In the genomic region with DNA sequence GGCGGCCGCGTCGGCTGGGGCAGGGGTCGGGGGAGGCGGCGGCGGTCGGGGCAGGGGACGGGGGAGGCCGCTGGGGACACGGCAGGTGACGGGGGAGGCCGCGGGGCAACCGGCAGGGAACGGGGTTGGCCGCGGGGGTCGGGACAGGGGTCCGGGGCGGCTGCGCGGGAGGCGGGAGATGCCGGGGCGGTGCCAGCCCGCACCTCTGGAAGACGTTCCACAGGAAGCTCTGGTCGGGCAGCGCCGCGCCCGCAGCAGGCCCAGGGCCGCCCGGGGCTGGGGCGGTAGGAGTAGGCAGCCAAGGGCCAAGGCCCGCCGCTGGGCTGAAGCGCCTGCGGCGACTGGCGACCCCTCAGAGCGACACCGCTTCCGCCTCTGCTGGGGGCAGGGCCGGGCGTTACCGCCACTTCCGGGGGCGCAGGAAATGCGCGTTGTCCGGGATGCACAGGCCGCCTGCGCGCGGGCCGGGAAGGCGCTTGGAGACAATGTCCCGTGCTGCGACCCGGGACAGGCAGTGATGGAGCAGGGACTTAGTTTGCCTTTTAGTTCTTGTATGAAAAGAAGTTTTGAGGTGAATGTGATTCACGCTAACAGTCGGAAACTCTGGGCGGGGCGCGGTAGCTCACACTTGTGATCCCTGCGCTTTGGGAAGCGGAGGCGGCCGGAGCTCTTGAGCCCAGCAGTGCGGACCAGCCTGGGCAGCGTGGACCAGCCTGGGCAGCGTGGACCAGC, we compare ENCODE assay signal across 1 cellular context.
TF ChIP-seq lines count a peak whose summit lies in the region.

No MANE protein-coding gene starts in this region.

TF ChIP-seq in K562, 482 proteins besides CTCF, POLR2A, EP300 and RAD21 (continued from another document and continues in another):
- TF ChIP-seq, protein P1, sequence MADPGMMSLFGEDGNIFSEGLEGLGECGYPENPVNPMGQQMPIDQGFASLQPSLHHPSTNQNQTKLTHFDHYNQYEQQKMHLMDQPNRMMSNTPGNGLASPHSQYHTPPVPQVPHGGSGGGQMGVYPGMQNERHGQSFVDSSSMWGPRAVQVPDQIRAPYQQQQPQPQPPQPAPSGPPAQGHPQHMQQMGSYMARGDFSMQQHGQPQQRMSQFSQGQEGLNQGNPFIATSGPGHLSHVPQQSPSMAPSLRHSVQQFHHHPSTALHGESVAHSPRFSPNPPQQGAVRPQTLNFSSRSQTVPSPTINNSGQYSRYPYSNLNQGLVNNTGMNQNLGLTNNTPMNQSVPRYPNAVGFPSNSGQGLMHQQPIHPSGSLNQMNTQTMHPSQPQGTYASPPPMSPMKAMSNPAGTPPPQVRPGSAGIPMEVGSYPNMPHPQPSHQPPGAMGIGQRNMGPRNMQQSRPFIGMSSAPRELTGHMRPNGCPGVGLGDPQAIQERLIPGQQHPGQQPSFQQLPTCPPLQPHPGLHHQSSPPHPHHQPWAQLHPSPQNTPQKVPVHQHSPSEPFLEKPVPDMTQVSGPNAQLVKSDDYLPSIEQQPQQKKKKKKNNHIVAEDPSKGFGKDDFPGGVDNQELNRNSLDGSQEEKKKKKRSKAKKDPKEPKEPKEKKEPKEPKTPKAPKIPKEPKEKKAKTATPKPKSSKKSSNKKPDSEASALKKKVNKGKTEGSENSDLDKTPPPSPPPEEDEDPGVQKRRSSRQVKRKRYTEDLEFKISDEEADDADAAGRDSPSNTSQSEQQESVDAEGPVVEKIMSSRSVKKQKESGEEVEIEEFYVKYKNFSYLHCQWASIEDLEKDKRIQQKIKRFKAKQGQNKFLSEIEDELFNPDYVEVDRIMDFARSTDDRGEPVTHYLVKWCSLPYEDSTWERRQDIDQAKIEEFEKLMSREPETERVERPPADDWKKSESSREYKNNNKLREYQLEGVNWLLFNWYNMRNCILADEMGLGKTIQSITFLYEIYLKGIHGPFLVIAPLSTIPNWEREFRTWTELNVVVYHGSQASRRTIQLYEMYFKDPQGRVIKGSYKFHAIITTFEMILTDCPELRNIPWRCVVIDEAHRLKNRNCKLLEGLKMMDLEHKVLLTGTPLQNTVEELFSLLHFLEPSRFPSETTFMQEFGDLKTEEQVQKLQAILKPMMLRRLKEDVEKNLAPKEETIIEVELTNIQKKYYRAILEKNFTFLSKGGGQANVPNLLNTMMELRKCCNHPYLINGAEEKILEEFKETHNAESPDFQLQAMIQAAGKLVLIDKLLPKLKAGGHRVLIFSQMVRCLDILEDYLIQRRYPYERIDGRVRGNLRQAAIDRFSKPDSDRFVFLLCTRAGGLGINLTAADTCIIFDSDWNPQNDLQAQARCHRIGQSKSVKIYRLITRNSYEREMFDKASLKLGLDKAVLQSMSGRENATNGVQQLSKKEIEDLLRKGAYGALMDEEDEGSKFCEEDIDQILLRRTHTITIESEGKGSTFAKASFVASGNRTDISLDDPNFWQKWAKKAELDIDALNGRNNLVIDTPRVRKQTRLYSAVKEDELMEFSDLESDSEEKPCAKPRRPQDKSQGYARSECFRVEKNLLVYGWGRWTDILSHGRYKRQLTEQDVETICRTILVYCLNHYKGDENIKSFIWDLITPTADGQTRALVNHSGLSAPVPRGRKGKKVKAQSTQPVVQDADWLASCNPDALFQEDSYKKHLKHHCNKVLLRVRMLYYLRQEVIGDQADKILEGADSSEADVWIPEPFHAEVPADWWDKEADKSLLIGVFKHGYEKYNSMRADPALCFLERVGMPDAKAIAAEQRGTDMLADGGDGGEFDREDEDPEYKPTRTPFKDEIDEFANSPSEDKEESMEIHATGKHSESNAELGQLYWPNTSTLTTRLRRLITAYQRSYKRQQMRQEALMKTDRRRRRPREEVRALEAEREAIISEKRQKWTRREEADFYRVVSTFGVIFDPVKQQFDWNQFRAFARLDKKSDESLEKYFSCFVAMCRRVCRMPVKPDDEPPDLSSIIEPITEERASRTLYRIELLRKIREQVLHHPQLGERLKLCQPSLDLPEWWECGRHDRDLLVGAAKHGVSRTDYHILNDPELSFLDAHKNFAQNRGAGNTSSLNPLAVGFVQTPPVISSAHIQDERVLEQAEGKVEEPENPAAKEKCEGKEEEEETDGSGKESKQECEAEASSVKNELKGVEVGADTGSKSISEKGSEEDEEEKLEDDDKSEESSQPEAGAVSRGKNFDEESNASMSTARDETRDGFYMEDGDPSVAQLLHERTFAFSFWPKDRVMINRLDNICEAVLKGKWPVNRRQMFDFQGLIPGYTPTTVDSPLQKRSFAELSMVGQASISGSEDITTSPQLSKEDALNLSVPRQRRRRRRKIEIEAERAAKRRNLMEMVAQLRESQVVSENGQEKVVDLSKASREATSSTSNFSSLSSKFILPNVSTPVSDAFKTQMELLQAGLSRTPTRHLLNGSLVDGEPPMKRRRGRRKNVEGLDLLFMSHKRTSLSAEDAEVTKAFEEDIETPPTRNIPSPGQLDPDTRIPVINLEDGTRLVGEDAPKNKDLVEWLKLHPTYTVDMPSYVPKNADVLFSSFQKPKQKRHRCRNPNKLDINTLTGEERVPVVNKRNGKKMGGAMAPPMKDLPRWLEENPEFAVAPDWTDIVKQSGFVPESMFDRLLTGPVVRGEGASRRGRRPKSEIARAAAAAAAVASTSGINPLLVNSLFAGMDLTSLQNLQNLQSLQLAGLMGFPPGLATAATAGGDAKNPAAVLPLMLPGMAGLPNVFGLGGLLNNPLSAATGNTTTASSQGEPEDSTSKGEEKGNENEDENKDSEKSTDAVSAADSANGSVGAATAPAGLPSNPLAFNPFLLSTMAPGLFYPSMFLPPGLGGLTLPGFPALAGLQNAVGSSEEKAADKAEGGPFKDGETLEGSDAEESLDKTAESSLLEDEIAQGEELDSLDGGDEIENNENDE (IDR thresholded peaks at IDR 0.05; ENCODE audit: low read depth, low read length), result no peak
- TF ChIP-seq NEUROD1 (IDR thresholded peaks at IDR 0.05; ENCODE audit: borderline replicate concordance, low read depth, low read length, partially characterized antibody) (peak; percentile 39), PRPF4 (IDR thresholded peaks at IDR 0.05; ENCODE audit: insufficient read depth, low read depth, low read length, poor library complexity, severe bottlenecking) (peak; percentile 71), NFIC (IDR thresholded peaks at IDR 0.05) (peak; percentile 49; the same call in 1 of the 2 replicates), POLR2AphosphoS5 (IDR thresholded peaks at IDR 0.05; ENCODE audit: control insufficient read depth, insufficient read depth, low read depth, low read length) (peak; percentile 89), ZBED1 (IDR thresholded peaks at IDR 0.05) (0 out of 2 replicates have a peak, but pooled peaks have one; percentile 69), ARNT (IDR thresholded peaks at IDR 0.05) (no peak), HDGF (IDR thresholded peaks at IDR 0.05) (no peak), ERF (CRISPR knock-in tag; IDR thresholded peaks at IDR 0.05) (0 out of 2 replicates have a peak, but pooled peaks have one; percentile 60), PTBP1 (IDR thresholded peaks at IDR 0.05; ENCODE audit: low read depth, low read length) (no peak), TBP (optimal IDR thresholded peaks at IDR 0.05; ENCODE audit: low read depth, low read length) (peak; percentile 77), RCOR1 (IDR thresholded peaks at IDR 0.05; ENCODE audit: borderline replicate concordance in 1 of 2, low read depth in 2 of 2, low read length in 2 of 2) (peak in 1 of 2 experiments; percentile 66; a peak in 2 of 4 replicates), ZNF76 (CRISPR knock-in tag; IDR thresholded peaks at IDR 0.05; ENCODE audit: borderline replicate concordance) (no peak), NELFE (IDR thresholded peaks at IDR 0.05; ENCODE audit: insufficient read depth, insufficient read length) (no peak), CCNT2 (IDR thresholded peaks at IDR 0.05; ENCODE audit: borderline replicate concordance, extremely low read depth, insufficient read length, low read depth, low read length) (peak; percentile 64), SNIP1 (IDR thresholded peaks at IDR 0.05; ENCODE audit: low read depth) (no peak), FOS (IDR thresholded peaks at IDR 0.05; ENCODE audit: extremely low read depth, insufficient read length) (no peak), PHF8 (IDR thresholded peaks at IDR 0.05; ENCODE audit: borderline replicate concordance, low read length) (peak; percentile 86), POLR2G (IDR thresholded peaks at IDR 0.05; ENCODE audit: low read depth, low read length) (peak; percentile 97), GATAD2B (IDR thresholded peaks at IDR 0.05; ENCODE audit: borderline replicate concordance) (peak; percentile 89), GABPA (tag; conservative IDR thresholded peaks at IDR 0.05; ENCODE audit: low read depth) (peak; percentile 95), ELF4 (CRISPR knock-in tag; IDR thresholded peaks at IDR 0.05) (peak; percentile 86), RFX1 (IDR thresholded peaks at IDR 0.05) (peak; percentile 39; the same call in 1 of the 2 replicates), CTBP1 (IDR thresholded peaks at IDR 0.05; ENCODE audit: borderline replicate concordance) (peak; percentile 71), SAP30 (IDR thresholded peaks at IDR 0.05; ENCODE audit: borderline replicate concordance, insufficient read depth, low read depth, low read length, poor library complexity, severe bottlenecking) (peak; percentile 73)
- TF ChIP-seq, protein P2, sequence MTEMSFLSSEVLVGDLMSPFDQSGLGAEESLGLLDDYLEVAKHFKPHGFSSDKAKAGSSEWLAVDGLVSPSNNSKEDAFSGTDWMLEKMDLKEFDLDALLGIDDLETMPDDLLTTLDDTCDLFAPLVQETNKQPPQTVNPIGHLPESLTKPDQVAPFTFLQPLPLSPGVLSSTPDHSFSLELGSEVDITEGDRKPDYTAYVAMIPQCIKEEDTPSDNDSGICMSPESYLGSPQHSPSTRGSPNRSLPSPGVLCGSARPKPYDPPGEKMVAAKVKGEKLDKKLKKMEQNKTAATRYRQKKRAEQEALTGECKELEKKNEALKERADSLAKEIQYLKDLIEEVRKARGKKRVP (CRISPR knock-in tag; IDR thresholded peaks at IDR 0.05), result peak; percentile 36; the same call in 1 of the 2 replicates
- TF ChIP-seq, protein P3, sequence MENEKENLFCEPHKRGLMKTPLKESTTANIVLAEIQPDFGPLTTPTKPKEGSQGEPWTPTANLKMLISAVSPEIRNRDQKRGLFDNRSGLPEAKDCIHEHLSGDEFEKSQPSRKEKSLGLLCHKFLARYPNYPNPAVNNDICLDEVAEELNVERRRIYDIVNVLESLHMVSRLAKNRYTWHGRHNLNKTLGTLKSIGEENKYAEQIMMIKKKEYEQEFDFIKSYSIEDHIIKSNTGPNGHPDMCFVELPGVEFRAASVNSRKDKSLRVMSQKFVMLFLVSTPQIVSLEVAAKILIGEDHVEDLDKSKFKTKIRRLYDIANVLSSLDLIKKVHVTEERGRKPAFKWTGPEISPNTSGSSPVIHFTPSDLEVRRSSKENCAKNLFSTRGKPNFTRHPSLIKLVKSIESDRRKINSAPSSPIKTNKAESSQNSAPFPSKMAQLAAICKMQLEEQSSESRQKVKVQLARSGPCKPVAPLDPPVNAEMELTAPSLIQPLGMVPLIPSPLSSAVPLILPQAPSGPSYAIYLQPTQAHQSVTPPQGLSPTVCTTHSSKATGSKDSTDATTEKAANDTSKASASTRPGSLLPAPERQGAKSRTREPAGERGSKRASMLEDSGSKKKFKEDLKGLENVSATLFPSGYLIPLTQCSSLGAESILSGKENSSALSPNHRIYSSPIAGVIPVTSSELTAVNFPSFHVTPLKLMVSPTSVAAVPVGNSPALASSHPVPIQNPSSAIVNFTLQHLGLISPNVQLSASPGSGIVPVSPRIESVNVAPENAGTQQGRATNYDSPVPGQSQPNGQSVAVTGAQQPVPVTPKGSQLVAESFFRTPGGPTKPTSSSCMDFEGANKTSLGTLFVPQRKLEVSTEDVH (IDR thresholded peaks at IDR 0.05; ENCODE audit: low read depth, partially characterized antibody), result peak; percentile 82
- TF ChIP-seq, protein P4, sequence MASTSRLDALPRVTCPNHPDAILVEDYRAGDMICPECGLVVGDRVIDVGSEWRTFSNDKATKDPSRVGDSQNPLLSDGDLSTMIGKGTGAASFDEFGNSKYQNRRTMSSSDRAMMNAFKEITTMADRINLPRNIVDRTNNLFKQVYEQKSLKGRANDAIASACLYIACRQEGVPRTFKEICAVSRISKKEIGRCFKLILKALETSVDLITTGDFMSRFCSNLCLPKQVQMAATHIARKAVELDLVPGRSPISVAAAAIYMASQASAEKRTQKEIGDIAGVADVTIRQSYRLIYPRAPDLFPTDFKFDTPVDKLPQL (IDR thresholded peaks at IDR 0.05; ENCODE audit: extremely low read depth, insufficient read length), result no peak
- TF ChIP-seq, protein P5, sequence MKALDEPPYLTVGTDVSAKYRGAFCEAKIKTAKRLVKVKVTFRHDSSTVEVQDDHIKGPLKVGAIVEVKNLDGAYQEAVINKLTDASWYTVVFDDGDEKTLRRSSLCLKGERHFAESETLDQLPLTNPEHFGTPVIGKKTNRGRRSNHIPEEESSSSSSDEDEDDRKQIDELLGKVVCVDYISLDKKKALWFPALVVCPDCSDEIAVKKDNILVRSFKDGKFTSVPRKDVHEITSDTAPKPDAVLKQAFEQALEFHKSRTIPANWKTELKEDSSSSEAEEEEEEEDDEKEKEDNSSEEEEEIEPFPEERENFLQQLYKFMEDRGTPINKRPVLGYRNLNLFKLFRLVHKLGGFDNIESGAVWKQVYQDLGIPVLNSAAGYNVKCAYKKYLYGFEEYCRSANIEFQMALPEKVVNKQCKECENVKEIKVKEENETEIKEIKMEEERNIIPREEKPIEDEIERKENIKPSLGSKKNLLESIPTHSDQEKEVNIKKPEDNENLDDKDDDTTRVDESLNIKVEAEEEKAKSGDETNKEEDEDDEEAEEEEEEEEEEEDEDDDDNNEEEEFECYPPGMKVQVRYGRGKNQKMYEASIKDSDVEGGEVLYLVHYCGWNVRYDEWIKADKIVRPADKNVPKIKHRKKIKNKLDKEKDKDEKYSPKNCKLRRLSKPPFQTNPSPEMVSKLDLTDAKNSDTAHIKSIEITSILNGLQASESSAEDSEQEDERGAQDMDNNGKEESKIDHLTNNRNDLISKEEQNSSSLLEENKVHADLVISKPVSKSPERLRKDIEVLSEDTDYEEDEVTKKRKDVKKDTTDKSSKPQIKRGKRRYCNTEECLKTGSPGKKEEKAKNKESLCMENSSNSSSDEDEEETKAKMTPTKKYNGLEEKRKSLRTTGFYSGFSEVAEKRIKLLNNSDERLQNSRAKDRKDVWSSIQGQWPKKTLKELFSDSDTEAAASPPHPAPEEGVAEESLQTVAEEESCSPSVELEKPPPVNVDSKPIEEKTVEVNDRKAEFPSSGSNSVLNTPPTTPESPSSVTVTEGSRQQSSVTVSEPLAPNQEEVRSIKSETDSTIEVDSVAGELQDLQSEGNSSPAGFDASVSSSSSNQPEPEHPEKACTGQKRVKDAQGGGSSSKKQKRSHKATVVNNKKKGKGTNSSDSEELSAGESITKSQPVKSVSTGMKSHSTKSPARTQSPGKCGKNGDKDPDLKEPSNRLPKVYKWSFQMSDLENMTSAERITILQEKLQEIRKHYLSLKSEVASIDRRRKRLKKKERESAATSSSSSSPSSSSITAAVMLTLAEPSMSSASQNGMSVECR (CRISPR knock-in tag; IDR thresholded peaks at IDR 0.05), result peak; percentile 82
